In the genomic region with DNA sequence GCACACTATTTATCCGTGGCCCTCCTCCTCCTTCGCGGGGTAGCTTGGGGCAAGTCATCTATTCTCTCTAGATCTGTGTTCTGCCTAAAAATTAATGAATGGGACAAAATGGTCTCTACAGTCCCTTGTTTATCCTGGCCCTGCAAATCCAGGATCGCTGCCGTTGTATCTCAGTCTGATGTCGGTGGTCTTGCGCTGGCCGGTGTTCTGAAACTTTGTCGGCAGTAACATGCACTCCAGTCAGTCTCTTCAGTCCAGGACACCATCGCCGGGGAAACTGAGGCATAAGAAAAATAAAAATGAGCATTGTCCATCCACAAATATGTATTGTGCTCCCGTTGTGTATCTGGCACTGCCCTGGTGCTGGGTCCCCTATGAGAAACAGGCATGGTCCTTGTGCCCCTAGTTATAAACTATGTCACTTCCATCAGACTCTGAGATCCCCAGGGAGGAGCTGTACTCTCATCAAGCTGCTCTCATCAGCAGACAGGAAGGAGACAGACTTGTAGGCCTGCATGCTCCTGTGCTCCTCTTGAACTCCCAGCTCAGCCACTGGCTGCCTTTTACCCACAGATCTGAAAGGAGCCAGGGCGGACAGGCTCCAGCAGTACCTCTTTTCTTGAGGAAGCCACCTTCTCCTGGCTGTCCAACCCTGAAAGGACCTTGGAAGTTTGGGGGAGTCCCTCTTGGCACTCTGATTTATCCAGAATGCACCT, we compare ENCODE assay signal across 9 cellular contexts. TPM values are rescaled to one million over a fixed set of nuclear protein-coding genes. Genes with fewer than 3 reads are reported as not detected.
DNase-seq lines count a peak whose midpoint lies in the region; ATAC-seq and TF ChIP-seq lines count a peak whose summit lies in the region.
"Had no signal": no experiment of that assay in that cellular context is flagged by ENCODE, and none has a peak within 500 bp of the region (broad histone marks: within the 10 kb centered on the region; RNA-seq: fewer than 3 reads in every experiment).

No MANE protein-coding gene starts in this region.

- H3K4me1 Mint-ChIP-seq in glutamatergic neuron (ENCODE audit: low read depth, unreplicated experiment): peaks cover 8% of the 10 kb centered on the region

- peaks cover 10% of the 10 kb centered on the region for H3K27me3 Mint-ChIP-seq in glutamatergic neuron (ENCODE audit: unreplicated experiment)

- peaks cover 9% of the 10 kb centered on the region for H3K9me3 Mint-ChIP-seq in glutamatergic neuron (ENCODE audit: unreplicated experiment)

- no peak for TF ChIP-seq EP300 in sigmoid colon (IDR thresholded peaks at IDR 0.05)

- in situ Hi-C loops in HAP-1 (cut with MboI; ENCODE audit: low sequenced_read_pairs): loop anchor here (25.0 kb wide), 2 partner anchors 276 to 501 kb away; a partner anchor contains a TSS
- in situ Hi-C loops in GM13977 (cut with MboI; ENCODE audit: low pct_unique_long_range_greater_than_20kb, low sequenced_read_pairs, unreplicated experiment): loop anchor here (25.0 kb wide), 2 partner anchors 276 to 501 kb away; a partner anchor contains a TSS

- no peak overlapping the region for H3K27ac Mint-ChIP-seq in glutamatergic neuron (ENCODE audit: unreplicated experiment)

- H3K36me3 Mint-ChIP-seq in glutamatergic neuron (ENCODE audit: unreplicated experiment): peaks cover 7% of the 10 kb centered on the region

- H3K27ac ChIP-seq in WERI-Rb-1 (peak overlapping the region; percentile 76), sigmoid colon (no peak overlapping the region)

- no peaks in the 10 kb centered on the region for H3K9me3 ChIP-seq in HAP-1
- peaks cover 12% of the 10 kb centered on the region for H3K9me3 ChIP-seq in WERI-Rb-1 (ENCODE audit: severe bottlenecking)
- H3K9me3 ChIP-seq in sigmoid colon: no peaks in the 10 kb centered on the region

- WGBS in sigmoid colon, 2 donors: 74 to 88% methylated on average over 13 of the region's 13 CpGs

- TF ChIP-seq CTCF in WERI-Rb-1 (IDR thresholded peaks at IDR 0.05; ENCODE audit: low read depth, low read length) (no peak), glutamatergic neuron (IDR thresholded peaks at IDR 0.05; ENCODE audit: partially characterized antibody, unreplicated experiment) (no peak), sigmoid colon (IDR thresholded peaks at IDR 0.05) (peak in 1 of 4 experiments; percentile 9), GM13977 (IDR thresholded peaks at IDR 0.05; ENCODE audit: extremely low read depth, insufficient read depth, missing control alignments) (no peak)

- H3K4me3 Mint-ChIP-seq in glutamatergic neuron (ENCODE audit: unreplicated experiment): peak overlapping the region; percentile 98

- DNase-seq in HAP-1 (ENCODE audit: low spot score in 2 of 2): no peak
- DNase-seq in WERI-Rb-1: peak; percentile 5
- peak; percentile 9 for DNase-seq in glutamatergic neuron
- peak; percentile 48 for DNase-seq in sigmoid colon
- DNase-seq in ureter (ENCODE audit: low spot score): no peak
- DNase-seq in GM13977 (ENCODE audit: low spot score): no peak
- DNase-seq in NCI-H446 treated with DMSO at 0.1 percent for 48 hours (lab: John Stamatoyannopoulos, UW): no peak

- H3K36me3 ChIP-seq in HAP-1 (replicated peaks) (no peaks in the 10 kb centered on the region), WERI-Rb-1 (peaks cover 18% of the 10 kb centered on the region), sigmoid colon (no peaks in the 10 kb centered on the region)

- no peak for TF ChIP-seq POLR2A in sigmoid colon (IDR thresholded peaks at IDR 0.05)

- H3K4me1 ChIP-seq in HAP-1 (peaks cover 3% of the 10 kb centered on the region; the same call in 1 of the 2 replicates), sigmoid colon (peaks cover 0 to 39% (median 26%) of the 10 kb centered on the region in 4 donors)

- intact Hi-C loops in sigmoid colon (cut with DNase I): loop anchor here (10.0 kb wide), 2 partner anchors 51 to 299 kb away; no protein-coding TSS in a partner anchor

- H3K4me3 ChIP-seq in HAP-1: peak overlapping the region; percentile 63
- no peak overlapping the region for H3K4me3 ChIP-seq in WERI-Rb-1 (ENCODE audit: low read depth, low read length)
- peak overlapping the region in 3 of 4 donors; percentile 55 to 70 (median 63) for H3K4me3 ChIP-seq in sigmoid colon

- no peaks in the 10 kb centered on the region; the same call in 1 of the 2 replicates for H3K27me3 ChIP-seq in HAP-1 (ENCODE audit: low read depth)
- no peaks in the 10 kb centered on the region for H3K27me3 ChIP-seq in WERI-Rb-1 (ENCODE audit: insufficient read depth, low read depth, severe bottlenecking)
- H3K27me3 ChIP-seq in sigmoid colon: peaks cover 23 to 36% (median 31%) of the 10 kb centered on the region in 3 donors

- ATAC-seq in GM19452 (IDR thresholded peaks at IDR 0.05; ENCODE audit: unreplicated experiment): no peak

RNA-seq across cellular contexts. Expression of a gene that starts 13.7 kb away (rescaled TPM):
- total RNA-seq in glutamatergic neuron (ENCODE audit: unreplicated experiment): 0.98 TPM
- 1 to 10 TPM in 2 of 4 donors, not detected in 2; 2.1 to 3.3 TPM for total RNA-seq in sigmoid colon
- 100 to 1,000 TPM in 2 of 3 donors, 10 to 100 TPM in 1; 91.3 to 300 (median 194) TPM for polyA plus RNA-seq in sigmoid colon
- 1.5 TPM for total RNA-seq in ureter
- total RNA-seq: RPMI7951 had no signal

RNA-seq across cellular contexts. Expression of a gene that starts 57.4 kb away (rescaled TPM):
- total RNA-seq in glutamatergic neuron (ENCODE audit: unreplicated experiment) (28.0 TPM), sigmoid colon (10 to 100 TPM in 3 of 4 donors, 1 to 10 TPM in 1; 9.1 to 21.4 (median 19.5) TPM), ureter (30.7 TPM)
- polyA plus RNA-seq in sigmoid colon: 1 to 10 TPM; 2.8 to 8.4 (median 3.0) TPM

Comparison
In these comparisons a context has a peak if more than half of its experiments do, and no peak if none do; other contexts are left out.
1. DNase-seq: peak in WERI-Rb-1 (single experiment), glutamatergic neuron (single experiment) and sigmoid colon (single experiment); none in HAP-1 (0 of 2), ureter (single experiment), GM13977 (single experiment) and NCI-H446 treated with DMSO at 0.1 percent for 48 hours (single experiment).